In genomic region chr3:24232784-24233183, GRCh38 we compare ENCODE assay signal across 24 cellular contexts.
"Had no signal": no experiment of that assay in that cellular context is flagged by ENCODE, and none has a peak within 500 bp of the region (broad histone marks: within the 10 kb centered on the region; RNA-seq: fewer than 3 reads in every experiment).

No MANE protein-coding gene starts in this region.

- H3K27me3 ChIP-seq: left lung, suprapubic skin, transverse colon, upper lobe of left lung, vagina had no signal

- H3K9me3 ChIP-seq: left lung, neutrophil, suprapubic skin, transverse colon, upper lobe of left lung, vagina had no signal

- DNase-seq: head of caudate nucleus; hippocampal formation; kidney glomerular epithelial cell; left cardiac atrium; left lung; midbrain; naive thymus-derived CD8-positive, alpha-beta T cell; occipital lobe; retina; right cardiac atrium; stimulated activated CD4-positive, alpha-beta T cell treated with anti-CD3 and anti-CD28 coated beads, Interleukin-12 subunit alpha, Interleukin-12 subunit beta, amount 100 ng/mL, for 4 hours; stimulated activated CD4-positive, alpha-beta T cell treated with anti-CD3 and anti-CD28 coated beads, Interleukin-15, amount 100 ng/mL, for 24 hours; stimulated activated CD4-positive, alpha-beta T cell treated with anti-CD3 and anti-CD28 coated beads, Interleukin-4, amount 100 ng/mL, for 24 hours; stimulated activated naive CD4-positive, alpha-beta T cell; transverse colon; upper lobe of left lung had no signal

- H3K27ac ChIP-seq: left lung, neutrophil, parathyroid adenoma, skin epidermis, suprapubic skin, transverse colon, upper lobe of left lung, vagina had no signal

- H3K36me3 ChIP-seq: left lung, neutrophil, suprapubic skin, transverse colon, upper lobe of left lung, vagina had no signal

- H3K4me1 ChIP-seq: left lung, parathyroid adenoma, upper lobe of left lung, vagina had no signal

- H3K4me3 ChIP-seq: left lung, lung, skin epidermis, suprapubic skin, transverse colon, upper lobe of left lung, vagina had no signal

- ATAC-seq: left cardiac atrium; left lung; naive thymus-derived CD8-positive, alpha-beta T cell; right cardiac atrium; sciatic nerve; stimulated activated effector memory CD8-positive, alpha-beta T cell treated with anti-CD3 and anti-CD28 coated beads, Interleukin-12 subunit alpha, Interleukin-12 subunit beta, amount 100 ng/mL, for 72 hours had no signal
